In genomic region chr1:211355873-211356272, GRCh38 we compare ENCODE assay signal across 20 cellular contexts. TPM values are rescaled to one million over a fixed set of nuclear protein-coding genes. Genes with fewer than 3 reads are reported as not detected.
A peak's percentile ranks its signal among the peaks of the same experiment; 100 is the strongest.
DNase-seq lines count a peak whose midpoint lies in the region; ATAC-seq, FAIRE-seq and TF ChIP-seq lines count a peak whose summit lies in the region.
"Had no signal": no experiment of that assay in that cellular context is flagged by ENCODE, and none has a peak within 500 bp of the region (broad histone marks: within the 10 kb centered on the region; RNA-seq: fewer than 3 reads in every experiment).

No MANE protein-coding gene starts in this region.

- ATAC-seq in activated CD4-positive, alpha-beta T cell treated with anti-CD3 and anti-CD28 coated beads for 36 hours: peak; percentile 26
- ATAC-seq in HepG2 (peak; percentile 65), right lobe of liver (no peak), K562 (peak; percentile 15; the same call in 1 of the 3 replicates)
- peak; percentile 55 for ATAC-seq in stimulated activated naive CD8-positive, alpha-beta T cell treated with anti-CD3 and anti-CD28 coated beads, Interleukin-15, amount 100 ng/mL, for 72 hours

- H3K4me3 Mint-ChIP-seq in activated CD4-positive, alpha-beta T cell treated with anti-CD3 and anti-CD28 coated beads for 36 hours: no peak overlapping the region
- H3K4me3 Mint-ChIP-seq in stimulated activated naive CD8-positive, alpha-beta T cell treated with anti-CD3 and anti-CD28 coated beads, Interleukin-15, amount 100 ng/mL, for 72 hours: no peak overlapping the region

- H3K36me3 ChIP-seq in HepG2 (replicated peaks in 1 of 2; ENCODE audit: control insufficient read depth in 1 of 2, insufficient read depth in 2 of 2, low read length in 2 of 2) (no peaks in the 10 kb centered on the region), right lobe of liver (no peaks in the 10 kb centered on the region), K562 (ENCODE audit: control insufficient read depth, insufficient read depth, low read length) (peaks cover 9% of the 10 kb centered on the region; the same call in 1 of the 3 replicates)

- no peaks in the 10 kb centered on the region for H3K27me3 ChIP-seq in HepG2 (ENCODE audit: control insufficient read depth in 1 of 2, insufficient read depth in 2 of 2, low read length in 2 of 2)
- H3K27me3 ChIP-seq in right lobe of liver: no peaks in the 10 kb centered on the region
- H3K27me3 ChIP-seq in K562 (ENCODE audit: control insufficient read depth in 2 of 2, insufficient read depth in 2 of 2, low read length in 2 of 2): no peaks in the 10 kb centered on the region
- H3K27me3 ChIP-seq: BLaER1 had no signal

- H2AFZ ChIP-seq in HepG2 (ENCODE audit: low read length) (no peak overlapping the region), K562 (ENCODE audit: low read depth, low read length) (no peak overlapping the region)
- H2AFZ ChIP-seq: PC-9 had no signal

- POLR2A ChIA-PET in activated CD4-positive, alpha-beta T cell treated with anti-CD3 and anti-CD28 coated beads for 36 hours (lab: Charles Lee): interaction anchor here (1.1 kb wide), 1 partner anchor 13 kb away, joined by 3 read pairs; no protein-coding TSS in a partner anchor
- POLR2A ChIA-PET in HepG2 (lab: Yijun Ruan, JAX): no interaction called here
- POLR2A ChIA-PET in K562 (lab: Yijun Ruan, JAX): interaction anchor here (1.0 to 2.9 kb wide), 4 partner anchors 10 to 28 kb away, joined by 3 to 14 read pairs (median 4); no protein-coding TSS in a partner anchor

- in situ Hi-C loops in HepG2 (cut with HindIII; ENCODE audit: extremely low pct_ligation_motif_present, low pct_unique_long_range_greater_than_20kb) (no loop called here), K562 (cut with MboI) (no loop called here)

- CTCF ChIA-PET in activated CD4-positive, alpha-beta T cell treated with anti-CD3 and anti-CD28 coated beads for 36 hours (lab: Charles Lee): interaction anchor here (1.1 to 4.2 kb wide), 5 partner anchors 9 to 33 kb away, joined by 3 to 23 read pairs (median 5); no protein-coding TSS in a partner anchor
- CTCF ChIA-PET in HepG2 (lab: Yijun Ruan, JAX; ENCODE audit: low intra/inter-chr PET ratio, low total read pairs): no interaction called here
- CTCF ChIA-PET in K562 (lab: Yijun Ruan, JAX; ENCODE audit: low intra/inter-chr PET ratio): no interaction called here

- H3K27ac Mint-ChIP-seq in activated CD4-positive, alpha-beta T cell treated with anti-CD3 and anti-CD28 coated beads for 36 hours: no peak overlapping the region
- H3K27ac Mint-ChIP-seq in stimulated activated naive CD8-positive, alpha-beta T cell treated with anti-CD3 and anti-CD28 coated beads, Interleukin-15, amount 100 ng/mL, for 72 hours: no peak overlapping the region

- peak; percentile 22 for DNase-seq in activated CD4-positive, alpha-beta T cell treated with anti-CD3 and anti-CD28 coated beads for 36 hours
- DNase-seq in activated CD4-positive, alpha-beta T cell treated with anti-CD3 and anti-CD28 coated beads for 1 hour: no peak
- peak; percentile 39 for DNase-seq in HepG2 (ENCODE audit: low spot score)
- no peak for DNase-seq in right lobe of liver
- DNase-seq in K562 (ENCODE audit: extremely low read depth in 1 of 4, low spot score in 3 of 4): no peak
- DNase-seq in stimulated activated naive CD8-positive, alpha-beta T cell treated with anti-CD3 and anti-CD28 coated beads, Interleukin-15, amount 100 ng/mL, for 72 hours: peak in 1 of 2 donors; percentile 29
- no peak for DNase-seq in nucleus accumbens (lab: John Stamatoyannopoulos, UW)
- DNase-seq in cardiac septum (ENCODE audit: low spot score): no peak
- DNase-seq: COR-L47, DMS153, EL, GOT3, KBM-7, MV-4-11, NCI-H1417, NCI-H187 treated with DMSO at 0.1 percent for 48 hours, NCI-H446 treated with DMSO at 0.1 percent for 48 hours, NCI-H748 treated with DMSO at 0.1 percent for 48 hours, PC-9 had no signal

- no peaks in the 10 kb centered on the region for H3K9me3 ChIP-seq in HepG2 (ENCODE audit: low read length)
- no peaks in the 10 kb centered on the region for H3K9me3 ChIP-seq in right lobe of liver
- 0 out of 2 replicates have a peak, but pooled peaks cover 5% of the 10 kb centered on the region for H3K9me3 ChIP-seq in K562 (replicated peaks; ENCODE audit: control insufficient read depth, insufficient read depth, low read depth, low read length)

- peaks cover 63% of the 10 kb centered on the region for H3K36me3 Mint-ChIP-seq in activated CD4-positive, alpha-beta T cell treated with anti-CD3 and anti-CD28 coated beads for 36 hours (ENCODE audit: low read depth)

- H3K4me1 Mint-ChIP-seq in activated CD4-positive, alpha-beta T cell treated with anti-CD3 and anti-CD28 coated beads for 36 hours: peaks cover 70% of the 10 kb centered on the region
- peaks cover 70% of the 10 kb centered on the region for H3K4me1 Mint-ChIP-seq in stimulated activated naive CD8-positive, alpha-beta T cell treated with anti-CD3 and anti-CD28 coated beads, Interleukin-15, amount 100 ng/mL, for 72 hours

- TF ChIP-seq POLR2A in HepG2 (IDR thresholded peaks at IDR 0.05; ENCODE audit: insufficient read depth in 1 of 2, low read depth in 2 of 2, low read length in 2 of 2) (no peak), right lobe of liver (IDR thresholded peaks at IDR 0.05) (no peak), K562 (conservative IDR thresholded peaks at IDR 0.05) (no peak)

- no peak for FAIRE-seq in HepG2 (lab: Jason Lieb, UNC)
- FAIRE-seq in K562 (lab: Jason Lieb, UNC): no peak

- intact Hi-C loops in activated CD4-positive, alpha-beta T cell treated with anti-CD3 and anti-CD28 coated beads for 36 hours (cut with DNase I, micrococcal nuclease): no loop called here
- intact Hi-C loops in HepG2 (cut with micrococcal nuclease; ENCODE audit: unreplicated experiment) (no loop called here), right lobe of liver (cut with DNase I) (no loop called here), K562 (cut with micrococcal nuclease) (no loop called here), cardiac septum (cut with DNase I) (no loop called here)

- peaks cover 39% of the 10 kb centered on the region for H3K4me1 ChIP-seq in HepG2 (ENCODE audit: insufficient read depth, low read length)
- no peaks in the 10 kb centered on the region for H3K4me1 ChIP-seq in right lobe of liver
- H3K4me1 ChIP-seq in K562 (replicated peaks in 1 of 2; ENCODE audit: control insufficient read depth in 2 of 2, insufficient read depth in 2 of 2, low read length in 2 of 2): peaks cover 0 to 3% of the 10 kb centered on the region in 2 experiments; a peak in 2 of 5 replicates

- TF ChIP-seq CTCF in HepG2 (CRISPR knock-in tag; IDR thresholded peaks at IDR 0.05) (no peak), right lobe of liver (IDR thresholded peaks at IDR 0.05) (no peak), K562 (IDR thresholded peaks at IDR 0.05 in 2 of 3, conservative IDR thresholded peaks at IDR 0.05 in 1 of 3; ENCODE audit: insufficient read depth in 2 of 3, low read depth in 1 of 3, low read length in 3 of 3) (no peak)

- peaks cover 9% of the 10 kb centered on the region for H3K9me3 Mint-ChIP-seq in activated CD4-positive, alpha-beta T cell treated with anti-CD3 and anti-CD28 coated beads for 36 hours (ENCODE audit: low read depth)
- H3K9me3 Mint-ChIP-seq in stimulated activated naive CD8-positive, alpha-beta T cell treated with anti-CD3 and anti-CD28 coated beads, Interleukin-15, amount 100 ng/mL, for 72 hours: peaks cover 10 to 11% of the 10 kb centered on the region in 2 donors

- H3K9ac ChIP-seq in HepG2 (ENCODE audit: insufficient read depth, low read depth, low read length) (no peak overlapping the region), K562 (ENCODE audit: insufficient read depth in 1 of 2, low read depth in 2 of 2, low read length in 2 of 2) (no peak overlapping the region)
- H3K9ac ChIP-seq: BLaER1 had no signal

- H3K9me1 ChIP-seq in K562 (ENCODE audit: control insufficient read depth, insufficient read depth, low read length): no peaks in the 10 kb centered on the region

- H3K4me2 ChIP-seq in HepG2 (ENCODE audit: low read depth, low read length) (no peak overlapping the region), K562 (ENCODE audit: insufficient read depth, low read length) (no peak overlapping the region)
- H3K4me2 ChIP-seq: BLaER1, PC-9 had no signal

- BruUV-seq in HepG2 (replicated peaks; lab: Mats Ljungman, UMichigan) (no TSS peak), K562 (replicated peaks; lab: Mats Ljungman, UMichigan) (no TSS peak)

- H3K4me3 ChIP-seq in HepG2 (replicated peaks in 1 of 3; ENCODE audit: insufficient read depth in 1 of 3, low read depth in 2 of 3, low read length in 3 of 3) (no peak overlapping the region), right lobe of liver (no peak overlapping the region), K562 (no peak overlapping the region)
- H3K4me3 ChIP-seq: BLaER1, PC-9 had no signal

- no peak for TF ChIP-seq EP300 in HepG2 (IDR thresholded peaks at IDR 0.05; ENCODE audit: low read depth in 2 of 2, low read length in 2 of 2)
- no peak for TF ChIP-seq EP300 in HepG2 (CRISPR knock-in tag; IDR thresholded peaks at IDR 0.05; ENCODE audit: borderline replicate concordance)
- TF ChIP-seq EP300 in K562 (IDR thresholded peaks at IDR 0.05; ENCODE audit: low read length): no peak

- H3K27ac ChIP-seq in HepG2 (ENCODE audit: extremely low read length, insufficient read depth, low read length) (no peak overlapping the region), right lobe of liver (no peak overlapping the region), K562 (ENCODE audit: extremely low read depth, low read depth, low read length) (no peak overlapping the region)
- H3K27ac ChIP-seq: BLaER1, PC-9 had no signal

- TF ChIP-seq RAD21 in HepG2 (CRISPR knock-in tag; IDR thresholded peaks at IDR 0.05) (no peak), K562 (CRISPR knock-in tag; conservative IDR thresholded peaks at IDR 0.05 in 1 of 2, IDR thresholded peaks at IDR 0.05 in 1 of 2) (no peak)

- H3K79me2 ChIP-seq in HepG2 (ENCODE audit: insufficient read depth, low read length) (no peaks in the 10 kb centered on the region), K562 (ENCODE audit: control insufficient read depth, insufficient read depth, low read length) (no peaks in the 10 kb centered on the region)

- 3% methylated on average over 4 of the region's 4 CpGs for WGBS in HepG2 (ENCODE audit: low lambda C conversion rate)
- 59% methylated on average over 4 of the region's 4 CpGs for WGBS in right lobe of liver (ENCODE audit: insufficient coverage, low coverage, low lambda C conversion rate, missing lambda C conversion rate)
- WGBS in K562 (ENCODE audit: insufficient coverage, low coverage, missing lambda C conversion rate): 58% methylated on average over 4 of the region's 4 CpGs

- H4K20me1 ChIP-seq in HepG2 (ENCODE audit: insufficient read depth, low read length): no peaks in the 10 kb centered on the region
- no peaks in the 10 kb centered on the region for H4K20me1 ChIP-seq in K562 (replicated peaks; ENCODE audit: control insufficient read depth, insufficient read depth, low read length)
- H4K20me1 ChIP-seq: BLaER1 had no signal

- no peaks in the 10 kb centered on the region for H3K27me3 Mint-ChIP-seq in activated CD4-positive, alpha-beta T cell treated with anti-CD3 and anti-CD28 coated beads for 36 hours
- H3K27me3 Mint-ChIP-seq in stimulated activated naive CD8-positive, alpha-beta T cell treated with anti-CD3 and anti-CD28 coated beads, Interleukin-15, amount 100 ng/mL, for 72 hours: no peaks in the 10 kb centered on the region

RNA-seq across cellular contexts. Expression of gene TRAF5, which starts 29.2 kb away (rescaled TPM):
- total RNA-seq in activated CD4-positive, alpha-beta T cell treated with anti-CD3 and anti-CD28 coated beads for 36 hours: 10 to 100 TPM; 28.0 to 32.2 TPM
- total RNA-seq in HepG2 (2016; rRNA removed; fragmentation: Illumina TruSeq; extraction: Trizol) (0.25 and 0.27 TPM in 2 replicates), right lobe of liver (1 to 10 TPM in 5 of 6 experiments, under 1 TPM in 1; 0.59 to 3.6 (median 1.6) TPM), K562 (2014; rRNA removed) (5.1 and 5.2 TPM in 2 replicates), K562 (2014; rRNA removed; fragmentation: Illumina TruSeq; extraction: Trizol) (4.8 and 5.5 TPM in 2 replicates), K562 (2015; rRNA removed; fragmentation: Illumina TruSeq; extraction: Trizol) (8.9 and 9.3 TPM in 2 replicates), K562 (2021) (5.4 and 5.7 TPM in 2 replicates), cardiac septum (4.2 TPM)
- total RNA-seq in HepG2 (2016; cell fraction: cytosol; rRNA removed; fragmentation: Illumina TruSeq; extraction: Trizol; ENCODE audit: low read depth): 0.09 and 0.30 TPM in 2 replicates
- 0.33 and 0.37 TPM in 2 replicates for total RNA-seq in HepG2 (2016; cell fraction: insoluble cytoplasmic fraction; rRNA removed; fragmentation: Illumina TruSeq; extraction: Trizol)
- total RNA-seq in HepG2 (2016; cell fraction: membrane; rRNA removed; fragmentation: Illumina TruSeq; extraction: Trizol): 0.10 and 0.25 TPM in 2 replicates
- 0.66 and 0.84 TPM in 2 replicates for total RNA-seq in HepG2 (2016; cell fraction: nucleus; rRNA removed; fragmentation: Illumina TruSeq; extraction: Trizol)
- polyA plus RNA-seq in HepG2 (2011; rRNA removed) (1.6 and 1.7 TPM in 2 replicates), K562 (2011; rRNA removed) (5.3 and 5.8 TPM in 2 replicates), K562 (2014; fragmentation: Illumina TruSeq; extraction: Trizol) (5.9 and 7.4 TPM in 2 replicates), K562 (2014; fragmentation: Nextera tagmentation; extraction: Ambion mirVana) (1 to 10 TPM; 2.0 to 2.8 TPM), K562 (2014; rRNA removed) (5.9 and 6.7 TPM in 2 replicates)
- polyA plus RNA-seq in HepG2 (2011; cell fraction: cytosol; rRNA removed): 0.47 and 0.65 TPM in 2 replicates
- polyA plus RNA-seq in HepG2 (2011; cell fraction: nucleus; rRNA removed): 3.8 and 4.0 TPM in 2 replicates
- 0.69 and 0.94 TPM in 2 replicates for polyA plus RNA-seq in HepG2 (2012)
- polyA plus RNA-seq in HepG2 (2016; cell fraction: cytosol; fragmentation: Illumina TruSeq; extraction: Trizol; ENCODE audit: low read depth): 0.03 and 0.06 TPM in 2 replicates
- 0.15 and 0.32 TPM in 2 replicates for polyA plus RNA-seq in HepG2 (2016; cell fraction: insoluble cytoplasmic fraction; fragmentation: Illumina TruSeq; extraction: Trizol; ENCODE audit: low read depth)
- polyA plus RNA-seq in HepG2 (2016; cell fraction: membrane; fragmentation: Illumina TruSeq; extraction: Trizol; ENCODE audit: low read depth): not detected in 2 replicates
- polyA plus RNA-seq in HepG2 (2016; cell fraction: nucleus; fragmentation: Illumina TruSeq; extraction: Trizol; ENCODE audit: insufficient read depth, low read depth): 1.0 and 1.7 TPM in 2 replicates
- polyA minus RNA-seq in HepG2 (2011; rRNA and poly(A)+ RNA removed; ENCODE audit: low replicate concordance): 1.4 and 14.9 TPM in 2 replicates
- polyA minus RNA-seq in HepG2 (2011; cell fraction: cytosol; rRNA and poly(A)+ RNA removed): 0.26 and 0.30 TPM in 2 replicates
- 2.6 and 5.9 TPM in 2 replicates for polyA minus RNA-seq in HepG2 (2011; cell fraction: nucleus; rRNA and poly(A)+ RNA removed)
- 14.9 and 15.0 TPM in 2 replicates for total RNA-seq in K562 (2011; cell fraction: chromatin; rRNA removed; ENCODE audit: low replicate concordance)
- 7.1 and 7.5 TPM in 2 replicates for total RNA-seq in K562 (2011; cell fraction: nucleolus; rRNA removed)
- total RNA-seq in K562 (2011; cell fraction: nucleoplasm; rRNA removed): 11.6 and 16.0 TPM in 2 replicates
- 2.0 and 3.5 TPM in 2 replicates for polyA plus RNA-seq in K562 (2011; cell fraction: cytosol; rRNA removed)
- 21.1 and 28.3 TPM in 2 replicates for polyA plus RNA-seq in K562 (2011; cell fraction: nucleus; rRNA removed)
- 5.0 and 7.9 TPM in 2 replicates for polyA plus RNA-seq in K562 (2012)
- 4.8 and 5.0 TPM in 2 replicates for polyA minus RNA-seq in K562 (2011; rRNA and poly(A)+ RNA removed)
- 2.2 and 2.5 TPM in 2 replicates for polyA minus RNA-seq in K562 (2011; cell fraction: cytosol; rRNA and poly(A)+ RNA removed)
- polyA minus RNA-seq in K562 (2011; cell fraction: nucleus; rRNA and poly(A)+ RNA removed): 5.5 and 7.7 TPM in 2 replicates

Comparison
In these comparisons a context has a peak if more than half of its experiments do, and no peak if none do; other contexts are left out.
1. ATAC-seq: peak in activated CD4-positive, alpha-beta T cell treated with anti-CD3 and anti-CD28 coated beads for 36 hours (single experiment), HepG2 (single experiment), K562 (single experiment) and stimulated activated naive CD8-positive, alpha-beta T cell treated with anti-CD3 and anti-CD28 coated beads, Interleukin-15, amount 100 ng/mL, for 72 hours (single experiment); none in right lobe of liver (0 of 4).
2. DNase-seq: peak in activated CD4-positive, alpha-beta T cell treated with anti-CD3 and anti-CD28 coated beads for 36 hours (single experiment) and HepG2 (single experiment); none in activated CD4-positive, alpha-beta T cell treated with anti-CD3 and anti-CD28 coated beads for 1 hour (single experiment), right lobe of liver (0 of 3), K562 (0 of 4), nucleus accumbens (0 of 56) and cardiac septum (single experiment).